Comparison of ENCODE assay signal across 1 cellular context in the genomic region with DNA sequence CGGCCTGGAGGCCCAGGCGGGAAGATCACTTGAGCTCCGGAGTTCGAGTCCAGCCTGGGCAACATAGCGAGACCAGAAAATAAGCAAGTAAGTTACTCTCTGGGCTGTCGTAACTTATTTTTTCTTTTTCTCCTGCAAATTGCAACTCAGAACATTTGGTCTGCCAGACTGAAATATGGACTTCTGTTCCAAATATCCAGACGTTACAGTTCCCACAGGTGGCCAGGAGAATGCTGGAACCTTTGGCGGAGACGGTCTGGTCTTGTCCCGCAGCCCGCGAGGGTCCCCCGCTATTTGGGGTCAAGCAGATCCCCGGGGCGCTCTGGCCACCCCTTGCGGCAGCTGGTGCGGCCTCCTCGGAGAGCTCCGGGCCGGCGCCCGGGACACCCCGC.
A peak's percentile ranks its signal among the peaks of the same experiment; 100 is the strongest.
TF ChIP-seq lines count a peak whose summit lies in the region.

No MANE protein-coding gene starts in this region.

TF ChIP-seq in HEK293, 187 proteins besides CTCF, POLR2A, EP300 and RAD21 (continued from another document):
- TF ChIP-seq, protein P1, sequence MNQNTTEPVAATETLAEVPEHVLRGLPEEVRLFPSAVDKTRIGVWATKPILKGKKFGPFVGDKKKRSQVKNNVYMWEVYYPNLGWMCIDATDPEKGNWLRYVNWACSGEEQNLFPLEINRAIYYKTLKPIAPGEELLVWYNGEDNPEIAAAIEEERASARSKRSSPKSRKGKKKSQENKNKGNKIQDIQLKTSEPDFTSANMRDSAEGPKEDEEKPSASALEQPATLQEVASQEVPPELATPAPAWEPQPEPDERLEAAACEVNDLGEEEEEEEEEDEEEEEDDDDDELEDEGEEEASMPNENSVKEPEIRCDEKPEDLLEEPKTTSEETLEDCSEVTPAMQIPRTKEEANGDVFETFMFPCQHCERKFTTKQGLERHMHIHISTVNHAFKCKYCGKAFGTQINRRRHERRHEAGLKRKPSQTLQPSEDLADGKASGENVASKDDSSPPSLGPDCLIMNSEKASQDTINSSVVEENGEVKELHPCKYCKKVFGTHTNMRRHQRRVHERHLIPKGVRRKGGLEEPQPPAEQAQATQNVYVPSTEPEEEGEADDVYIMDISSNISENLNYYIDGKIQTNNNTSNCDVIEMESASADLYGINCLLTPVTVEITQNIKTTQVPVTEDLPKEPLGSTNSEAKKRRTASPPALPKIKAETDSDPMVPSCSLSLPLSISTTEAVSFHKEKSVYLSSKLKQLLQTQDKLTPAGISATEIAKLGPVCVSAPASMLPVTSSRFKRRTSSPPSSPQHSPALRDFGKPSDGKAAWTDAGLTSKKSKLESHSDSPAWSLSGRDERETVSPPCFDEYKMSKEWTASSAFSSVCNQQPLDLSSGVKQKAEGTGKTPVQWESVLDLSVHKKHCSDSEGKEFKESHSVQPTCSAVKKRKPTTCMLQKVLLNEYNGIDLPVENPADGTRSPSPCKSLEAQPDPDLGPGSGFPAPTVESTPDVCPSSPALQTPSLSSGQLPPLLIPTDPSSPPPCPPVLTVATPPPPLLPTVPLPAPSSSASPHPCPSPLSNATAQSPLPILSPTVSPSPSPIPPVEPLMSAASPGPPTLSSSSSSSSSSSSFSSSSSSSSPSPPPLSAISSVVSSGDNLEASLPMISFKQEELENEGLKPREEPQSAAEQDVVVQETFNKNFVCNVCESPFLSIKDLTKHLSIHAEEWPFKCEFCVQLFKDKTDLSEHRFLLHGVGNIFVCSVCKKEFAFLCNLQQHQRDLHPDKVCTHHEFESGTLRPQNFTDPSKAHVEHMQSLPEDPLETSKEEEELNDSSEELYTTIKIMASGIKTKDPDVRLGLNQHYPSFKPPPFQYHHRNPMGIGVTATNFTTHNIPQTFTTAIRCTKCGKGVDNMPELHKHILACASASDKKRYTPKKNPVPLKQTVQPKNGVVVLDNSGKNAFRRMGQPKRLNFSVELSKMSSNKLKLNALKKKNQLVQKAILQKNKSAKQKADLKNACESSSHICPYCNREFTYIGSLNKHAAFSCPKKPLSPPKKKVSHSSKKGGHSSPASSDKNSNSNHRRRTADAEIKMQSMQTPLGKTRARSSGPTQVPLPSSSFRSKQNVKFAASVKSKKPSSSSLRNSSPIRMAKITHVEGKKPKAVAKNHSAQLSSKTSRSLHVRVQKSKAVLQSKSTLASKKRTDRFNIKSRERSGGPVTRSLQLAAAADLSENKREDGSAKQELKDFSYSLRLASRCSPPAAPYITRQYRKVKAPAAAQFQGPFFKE (tag by site-specific recombination; IDR thresholded peaks at IDR 0.05; ENCODE audit: borderline replicate concordance) = no peak
- TF ChIP-seq, protein P2, sequence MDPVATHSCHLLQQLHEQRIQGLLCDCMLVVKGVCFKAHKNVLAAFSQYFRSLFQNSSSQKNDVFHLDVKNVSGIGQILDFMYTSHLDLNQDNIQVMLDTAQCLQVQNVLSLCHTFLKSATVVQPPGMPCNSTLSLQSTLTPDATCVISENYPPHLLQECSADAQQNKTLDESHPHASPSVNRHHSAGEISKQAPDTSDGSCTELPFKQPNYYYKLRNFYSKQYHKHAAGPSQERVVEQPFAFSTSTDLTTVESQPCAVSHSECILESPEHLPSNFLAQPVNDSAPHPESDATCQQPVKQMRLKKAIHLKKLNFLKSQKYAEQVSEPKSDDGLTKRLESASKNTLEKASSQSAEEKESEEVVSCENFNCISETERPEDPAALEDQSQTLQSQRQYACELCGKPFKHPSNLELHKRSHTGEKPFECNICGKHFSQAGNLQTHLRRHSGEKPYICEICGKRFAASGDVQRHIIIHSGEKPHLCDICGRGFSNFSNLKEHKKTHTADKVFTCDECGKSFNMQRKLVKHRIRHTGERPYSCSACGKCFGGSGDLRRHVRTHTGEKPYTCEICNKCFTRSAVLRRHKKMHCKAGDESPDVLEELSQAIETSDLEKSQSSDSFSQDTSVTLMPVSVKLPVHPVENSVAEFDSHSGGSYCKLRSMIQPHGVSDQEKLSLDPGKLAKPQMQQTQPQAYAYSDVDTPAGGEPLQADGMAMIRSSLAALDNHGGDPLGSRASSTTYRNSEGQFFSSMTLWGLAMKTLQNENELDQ (tag by site-specific recombination; IDR thresholded peaks at IDR 0.05; ENCODE audit: low read depth) = no peak
- peak; percentile 51; the same call in 1 of the 2 replicates for TF ChIP-seq ZNF76 (tag by site-specific recombination; IDR thresholded peaks at IDR 0.05; ENCODE audit: borderline replicate concordance, low read depth)
- no peak for TF ChIP-seq ZNF544 (tag by site-specific recombination; IDR thresholded peaks at IDR 0.05)
- TF ChIP-seq ZNF843 (tag by site-specific recombination; IDR thresholded peaks at IDR 0.05) = 0 out of 2 replicates have a peak, but pooled peaks have one; percentile 33
- TF ChIP-seq ZNF335 (tag by site-specific recombination; conservative IDR thresholded peaks at IDR 0.05) = peak; percentile 98
- no peak for TF ChIP-seq YY2 (tag by site-specific recombination; IDR thresholded peaks at IDR 0.05)
- TF ChIP-seq SCRT2 (tag by site-specific recombination; IDR thresholded peaks at IDR 0.05) = peak; percentile 92
- TF ChIP-seq, protein P3, sequence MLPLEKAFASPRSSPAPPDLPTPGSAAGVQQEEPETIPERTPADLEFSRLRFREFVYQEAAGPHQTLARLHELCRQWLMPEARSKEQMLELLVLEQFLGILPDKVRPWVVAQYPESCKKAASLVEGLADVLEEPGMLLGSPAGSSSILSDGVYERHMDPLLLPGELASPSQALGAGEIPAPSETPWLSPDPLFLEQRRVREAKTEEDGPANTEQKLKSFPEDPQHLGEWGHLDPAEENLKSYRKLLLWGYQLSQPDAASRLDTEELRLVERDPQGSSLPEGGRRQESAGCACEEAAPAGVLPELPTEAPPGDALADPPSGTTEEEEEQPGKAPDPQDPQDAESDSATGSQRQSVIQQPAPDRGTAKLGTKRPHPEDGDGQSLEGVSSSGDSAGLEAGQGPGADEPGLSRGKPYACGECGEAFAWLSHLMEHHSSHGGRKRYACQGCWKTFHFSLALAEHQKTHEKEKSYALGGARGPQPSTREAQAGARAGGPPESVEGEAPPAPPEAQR (tag by site-specific recombination; IDR thresholded peaks at IDR 0.05) = no peak
- TF ChIP-seq SETDB1 (IDR thresholded peaks at IDR 0.05; ENCODE audit: insufficient read length, low read length) = no peak
- TF ChIP-seq ZNF423 (tag by site-specific recombination; IDR thresholded peaks at IDR 0.05) = no peak
- peak; percentile 72 for TF ChIP-seq GLIS1 (tag by site-specific recombination; IDR thresholded peaks at IDR 0.05)
- 0 out of 2 replicates have a peak, but pooled peaks have one; percentile 20 for TF ChIP-seq ZNF24 (tag by site-specific recombination; IDR thresholded peaks at IDR 0.05)
- TF ChIP-seq ZFP37 (tag by site-specific recombination; IDR thresholded peaks at IDR 0.05) = 0 out of 2 replicates have a peak, but pooled peaks have one; percentile 36
- no peak for TF ChIP-seq SALL2 (tag by site-specific recombination; IDR thresholded peaks at IDR 0.05; ENCODE audit: borderline replicate concordance)
- TF ChIP-seq YY1 (tag by site-specific recombination; IDR thresholded peaks at IDR 0.05) = no peak
- TF ChIP-seq, protein P4, sequence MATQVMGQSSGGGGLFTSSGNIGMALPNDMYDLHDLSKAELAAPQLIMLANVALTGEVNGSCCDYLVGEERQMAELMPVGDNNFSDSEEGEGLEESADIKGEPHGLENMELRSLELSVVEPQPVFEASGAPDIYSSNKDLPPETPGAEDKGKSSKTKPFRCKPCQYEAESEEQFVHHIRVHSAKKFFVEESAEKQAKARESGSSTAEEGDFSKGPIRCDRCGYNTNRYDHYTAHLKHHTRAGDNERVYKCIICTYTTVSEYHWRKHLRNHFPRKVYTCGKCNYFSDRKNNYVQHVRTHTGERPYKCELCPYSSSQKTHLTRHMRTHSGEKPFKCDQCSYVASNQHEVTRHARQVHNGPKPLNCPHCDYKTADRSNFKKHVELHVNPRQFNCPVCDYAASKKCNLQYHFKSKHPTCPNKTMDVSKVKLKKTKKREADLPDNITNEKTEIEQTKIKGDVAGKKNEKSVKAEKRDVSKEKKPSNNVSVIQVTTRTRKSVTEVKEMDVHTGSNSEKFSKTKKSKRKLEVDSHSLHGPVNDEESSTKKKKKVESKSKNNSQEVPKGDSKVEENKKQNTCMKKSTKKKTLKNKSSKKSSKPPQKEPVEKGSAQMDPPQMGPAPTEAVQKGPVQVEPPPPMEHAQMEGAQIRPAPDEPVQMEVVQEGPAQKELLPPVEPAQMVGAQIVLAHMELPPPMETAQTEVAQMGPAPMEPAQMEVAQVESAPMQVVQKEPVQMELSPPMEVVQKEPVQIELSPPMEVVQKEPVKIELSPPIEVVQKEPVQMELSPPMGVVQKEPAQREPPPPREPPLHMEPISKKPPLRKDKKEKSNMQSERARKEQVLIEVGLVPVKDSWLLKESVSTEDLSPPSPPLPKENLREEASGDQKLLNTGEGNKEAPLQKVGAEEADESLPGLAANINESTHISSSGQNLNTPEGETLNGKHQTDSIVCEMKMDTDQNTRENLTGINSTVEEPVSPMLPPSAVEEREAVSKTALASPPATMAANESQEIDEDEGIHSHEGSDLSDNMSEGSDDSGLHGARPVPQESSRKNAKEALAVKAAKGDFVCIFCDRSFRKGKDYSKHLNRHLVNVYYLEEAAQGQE (tag by site-specific recombination; IDR thresholded peaks at IDR 0.05) = 0 out of 2 replicates have a peak, but pooled peaks have one; percentile 25
- TF ChIP-seq ZNF394 (tag by site-specific recombination; IDR thresholded peaks at IDR 0.05; ENCODE audit: borderline replicate concordance) = peak; percentile 9; the same call in 1 of the 2 replicates
- TF ChIP-seq ZNF792 (tag by site-specific recombination; IDR thresholded peaks at IDR 0.05) = no peak
- no peak for TF ChIP-seq ZNF202 (tag by site-specific recombination; IDR thresholded peaks at IDR 0.05; ENCODE audit: borderline replicate concordance)
- TF ChIP-seq ZBTB20 (tag by site-specific recombination; IDR thresholded peaks at IDR 0.05) = peak; percentile 82
- no peak for TF ChIP-seq ZNF121 (tag by site-specific recombination; IDR thresholded peaks at IDR 0.05)
- TF ChIP-seq, protein P5, sequence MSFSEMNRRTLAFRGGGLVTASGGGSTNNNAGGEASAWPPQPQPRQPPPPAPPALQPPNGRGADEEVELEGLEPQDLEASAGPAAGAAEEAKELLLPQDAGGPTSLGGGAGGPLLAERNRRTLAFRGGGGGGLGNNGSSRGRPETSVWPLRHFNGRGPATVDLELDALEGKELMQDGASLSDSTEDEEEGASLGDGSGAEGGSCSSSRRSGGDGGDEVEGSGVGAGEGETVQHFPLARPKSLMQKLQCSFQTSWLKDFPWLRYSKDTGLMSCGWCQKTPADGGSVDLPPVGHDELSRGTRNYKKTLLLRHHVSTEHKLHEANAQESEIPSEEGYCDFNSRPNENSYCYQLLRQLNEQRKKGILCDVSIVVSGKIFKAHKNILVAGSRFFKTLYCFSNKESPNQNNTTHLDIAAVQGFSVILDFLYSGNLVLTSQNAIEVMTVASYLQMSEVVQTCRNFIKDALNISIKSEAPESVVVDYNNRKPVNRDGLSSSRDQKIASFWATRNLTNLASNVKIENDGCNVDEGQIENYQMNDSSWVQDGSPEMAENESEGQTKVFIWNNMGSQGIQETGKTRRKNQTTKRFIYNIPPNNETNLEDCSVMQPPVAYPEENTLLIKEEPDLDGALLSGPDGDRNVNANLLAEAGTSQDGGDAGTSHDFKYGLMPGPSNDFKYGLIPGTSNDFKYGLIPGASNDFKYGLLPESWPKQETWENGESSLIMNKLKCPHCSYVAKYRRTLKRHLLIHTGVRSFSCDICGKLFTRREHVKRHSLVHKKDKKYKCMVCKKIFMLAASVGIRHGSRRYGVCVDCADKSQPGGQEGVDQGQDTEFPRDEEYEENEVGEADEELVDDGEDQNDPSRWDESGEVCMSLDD (tag by site-specific recombination; IDR thresholded peaks at IDR 0.05) = peak; percentile 56; the same call in 1 of the 2 replicates
- TF ChIP-seq ZNF214 (tag by site-specific recombination; IDR thresholded peaks at IDR 0.05; ENCODE audit: borderline replicate concordance) = no peak
- no peak for TF ChIP-seq TCF7L2 (IDR thresholded peaks at IDR 0.05; ENCODE audit: borderline replicate concordance, low read depth, low read length)
- TF ChIP-seq ZNF600 (tag by site-specific recombination; IDR thresholded peaks at IDR 0.05) = peak; percentile 64
- TF ChIP-seq SP7 (tag by site-specific recombination; IDR thresholded peaks at IDR 0.05) = peak; percentile 50; the same call in 1 of the 2 replicates
- no peak for TF ChIP-seq EGR2 (tag by site-specific recombination; IDR thresholded peaks at IDR 0.05; ENCODE audit: low read depth)
- 0 out of 2 replicates have a peak, but pooled peaks have one; percentile 11 for TF ChIP-seq SCRT1 (tag by site-specific recombination; IDR thresholded peaks at IDR 0.05; ENCODE audit: borderline replicate concordance)
- TF ChIP-seq, protein P6, sequence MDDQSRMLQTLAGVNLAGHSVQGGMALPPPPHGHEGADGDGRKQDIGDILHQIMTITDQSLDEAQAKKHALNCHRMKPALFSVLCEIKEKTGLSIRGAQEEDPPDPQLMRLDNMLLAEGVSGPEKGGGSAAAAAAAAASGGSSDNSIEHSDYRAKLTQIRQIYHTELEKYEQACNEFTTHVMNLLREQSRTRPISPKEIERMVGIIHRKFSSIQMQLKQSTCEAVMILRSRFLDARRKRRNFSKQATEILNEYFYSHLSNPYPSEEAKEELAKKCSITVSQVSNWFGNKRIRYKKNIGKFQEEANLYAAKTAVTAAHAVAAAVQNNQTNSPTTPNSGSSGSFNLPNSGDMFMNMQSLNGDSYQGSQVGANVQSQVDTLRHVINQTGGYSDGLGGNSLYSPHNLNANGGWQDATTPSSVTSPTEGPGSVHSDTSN (CRISPR knock-in tag; IDR thresholded peaks at IDR 0.05) = no peak
